ENCODE assay signal across 15 cellular contexts in the genomic region with DNA sequence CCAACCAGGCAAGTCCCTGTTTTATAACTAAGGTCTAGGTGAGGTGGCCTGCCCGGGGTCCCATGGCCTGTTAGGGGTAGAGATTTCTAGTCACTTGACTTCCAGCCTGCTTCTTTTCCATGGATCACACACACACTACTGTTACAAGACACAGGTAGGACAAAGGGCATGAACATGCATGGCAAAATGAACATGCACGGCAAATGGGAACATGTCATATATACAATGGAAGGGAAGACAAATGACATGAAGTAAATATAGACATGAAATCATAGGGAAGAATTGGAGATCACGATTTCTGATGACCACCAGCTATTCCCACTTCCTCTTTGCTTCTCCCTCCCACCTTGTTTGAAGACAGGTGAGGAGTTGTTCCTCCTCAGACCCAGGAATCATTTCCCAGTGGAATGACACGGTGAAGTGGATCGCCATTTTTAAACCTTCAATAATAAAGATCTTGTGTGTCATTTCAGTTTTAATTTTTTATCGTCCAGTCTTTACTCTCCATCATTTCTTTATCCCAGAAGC. TPM values are rescaled to one million over a fixed set of nuclear protein-coding genes. Genes with fewer than 3 reads are reported as not detected.
DNase-seq lines count a peak whose midpoint lies in the region; ATAC-seq and TF ChIP-seq lines count a peak whose summit lies in the region.
"Had no signal": no experiment of that assay in that cellular context is flagged by ENCODE, and none has a peak within 500 bp of the region (broad histone marks: within the 10 kb centered on the region; RNA-seq: fewer than 3 reads in every experiment).

No MANE protein-coding gene starts in this region.

- H3K27me3 Mint-ChIP-seq in CD4-positive, CD25-positive, alpha-beta regulatory T cell, result peaks cover 28% of the 10 kb centered on the region
- H3K27me3 Mint-ChIP-seq: effector memory CD8-positive, alpha-beta T cell had no signal

- H3K4me1 ChIP-seq in CD4-positive, CD25-positive, alpha-beta regulatory T cell (ENCODE audit: control insufficient read depth, insufficient read depth, low read length, poor library complexity, severe bottlenecking), result peaks cover 12% of the 10 kb centered on the region
- peaks cover 3% of the 10 kb centered on the region for H3K4me1 ChIP-seq in hepatocyte (ENCODE audit: insufficient read depth)
- peaks cover 23% of the 10 kb centered on the region for H3K4me1 ChIP-seq in skeletal muscle satellite cell (ENCODE audit: control insufficient read depth, insufficient read depth, low read length)
- H3K4me1 ChIP-seq in right lobe of liver, result no peaks in the 10 kb centered on the region

- peak overlapping the region in 2 of 3 donors; percentile 27 to 72 for H3K27ac Mint-ChIP-seq in CD4-positive, CD25-positive, alpha-beta regulatory T cell
- H3K27ac Mint-ChIP-seq: T-helper 1 cell treated with Interleukin-12 subunit alpha and Interleukin-12 subunit beta and Interleukin-4 antibody, amounts not matched to agents 30 μg/mL and 1 μg/mL, for 36 hours had no signal

- TF ChIP-seq CTCF in hepatocyte (IDR thresholded peaks at IDR 0.05; ENCODE audit: poor library complexity) (no peak), GM10266 (IDR thresholded peaks at IDR 0.05; ENCODE audit: control insufficient read depth, insufficient read depth, low read depth, missing control alignments) (no peak), right lobe of liver (IDR thresholded peaks at IDR 0.05) (no peak)

- no peaks in the 10 kb centered on the region for H3K36me3 ChIP-seq in CD4-positive, CD25-positive, alpha-beta regulatory T cell (ENCODE audit: control insufficient read depth, insufficient read depth, low read length)
- H3K36me3 ChIP-seq in hepatocyte (replicated peaks; ENCODE audit: insufficient read depth, low read depth) (no peaks in the 10 kb centered on the region), skeletal muscle satellite cell (ENCODE audit: insufficient read depth, low read length) (no peaks in the 10 kb centered on the region), right lobe of liver (no peaks in the 10 kb centered on the region)

- no peak for ATAC-seq in CD4-positive, CD25-positive, alpha-beta regulatory T cell (ENCODE audit: low read depth in 2 of 2)
- ATAC-seq in GM18870 (IDR thresholded peaks at IDR 0.05; ENCODE audit: unreplicated experiment), result no peak
- ATAC-seq in right lobe of liver, result no peak
- ATAC-seq: effector memory CD8-positive, alpha-beta T cell had no signal

- WGBS in hepatocyte (ENCODE audit: low lambda C conversion rate, missing lambda C conversion rate), result 94% methylated on average over 6 of the region's 6 CpGs
- 82% methylated on average over 5 of the region's 6 CpGs for WGBS in right lobe of liver (ENCODE audit: insufficient coverage, low coverage, low lambda C conversion rate, missing lambda C conversion rate)

- peak overlapping the region in 3 of 4 donors; percentile 1 to 50 (median 38) for H3K4me3 Mint-ChIP-seq in CD4-positive, CD25-positive, alpha-beta regulatory T cell
- H3K4me3 Mint-ChIP-seq: T-helper 1 cell treated with Interleukin-12 subunit alpha and Interleukin-12 subunit beta and Interleukin-4 antibody, amounts not matched to agents 30 μg/mL and 1 μg/mL, for 36 hours had no signal

- H3K4me3 ChIP-seq in CD4-positive, CD25-positive, alpha-beta regulatory T cell (ENCODE audit: low read depth, low read length), result no peak overlapping the region
- no peak overlapping the region for H3K4me3 ChIP-seq in hepatocyte
- no peak overlapping the region for H3K4me3 ChIP-seq in skeletal muscle satellite cell (ENCODE audit: low read length)
- no peak overlapping the region for H3K4me3 ChIP-seq in right lobe of liver

- no peaks in the 10 kb centered on the region for H3K79me2 ChIP-seq in hepatocyte

- H3K4me2 ChIP-seq in hepatocyte (no peak overlapping the region), skeletal muscle satellite cell (ENCODE audit: low read length) (peak overlapping the region; percentile 61)
- H3K4me2 ChIP-seq: KMS-11 had no signal

- peaks cover 3% of the 10 kb centered on the region for H3K36me3 Mint-ChIP-seq in CD4-positive, CD25-positive, alpha-beta regulatory T cell

- H3K4me1 Mint-ChIP-seq in CD4-positive, CD25-positive, alpha-beta regulatory T cell, result peaks cover 0 to 11% (median 5%) of the 10 kb centered on the region in 4 donors

- H3K9me3 ChIP-seq in CD4-positive, CD25-positive, alpha-beta regulatory T cell (ENCODE audit: control insufficient read depth in 2 of 2, low read length in 2 of 2), result peaks cover 0 to 3% of the 10 kb centered on the region in 2 experiments
- H3K9me3 ChIP-seq in hepatocyte (ENCODE audit: low read depth) (no peaks in the 10 kb centered on the region), skeletal muscle satellite cell (replicated peaks; ENCODE audit: low read length) (no peaks in the 10 kb centered on the region), right lobe of liver (no peaks in the 10 kb centered on the region)

- H3K27ac ChIP-seq in CD4-positive, CD25-positive, alpha-beta regulatory T cell (ENCODE audit: insufficient read depth, low read length, poor library complexity, severe bottlenecking), result no peak overlapping the region
- H3K27ac ChIP-seq in hepatocyte (peak overlapping the region; percentile 36), right lobe of liver (no peak overlapping the region)
- H3K27ac ChIP-seq: KMS-11 had no signal

- no peaks in the 10 kb centered on the region for H4K20me1 ChIP-seq in hepatocyte (ENCODE audit: insufficient read depth, poor library complexity, severe bottlenecking)

- no peak for DNase-seq in CD4-positive, CD25-positive, alpha-beta regulatory T cell
- DNase-seq in RPMI8226 (peak; percentile 1), hepatocyte (ENCODE audit: low spot score) (no peak), G401 (ENCODE audit: low spot score) (no peak), GM10266 (ENCODE audit: extremely low spot score) (no peak), right lobe of liver (no peak)
- DNase-seq: activated T-cell treated with anti-CD3 and anti-CD28 coated beads, Interleukin-2, amount 50 U/mL, for 48 hours; effector memory CD8-positive, alpha-beta T cell; NCI-H1436 treated with DMSO at 0.1 percent for 48 hours; NCI-H446; OCI-M1 had no signal

- peaks cover 23% of the 10 kb centered on the region for H3K27me3 ChIP-seq in CD4-positive, CD25-positive, alpha-beta regulatory T cell (ENCODE audit: control insufficient read depth, insufficient read depth, low read length)
- no peaks in the 10 kb centered on the region for H3K27me3 ChIP-seq in hepatocyte
- peaks cover 3% of the 10 kb centered on the region for H3K27me3 ChIP-seq in skeletal muscle satellite cell (ENCODE audit: control insufficient read depth, insufficient read depth, low read length)
- H3K27me3 ChIP-seq in right lobe of liver, result no peaks in the 10 kb centered on the region

- H3K9me3 Mint-ChIP-seq in CD4-positive, CD25-positive, alpha-beta regulatory T cell, result peaks cover 0 to 11% (median 0%) of the 10 kb centered on the region in 7 donors
- H3K9me3 Mint-ChIP-seq: effector memory CD8-positive, alpha-beta T cell had no signal

- in situ Hi-C loops in G401 (cut with HindIII; ENCODE audit: low sequenced_read_pairs), result no loop called here

- H3K9ac ChIP-seq in skeletal muscle satellite cell (ENCODE audit: low read depth, low read length), result peak overlapping the region; percentile 3
- H3K9ac ChIP-seq: KMS-11 had no signal

- H3K9me2 ChIP-seq in hepatocyte (replicated peaks; ENCODE audit: insufficient read depth), result no peaks in the 10 kb centered on the region

- intact Hi-C loops in right lobe of liver (cut with DNase I), result no loop called here

- H2AFZ ChIP-seq in hepatocyte, result no peak overlapping the region

- TF ChIP-seq POLR2A in right lobe of liver (IDR thresholded peaks at IDR 0.05), result no peak

RNA-seq across cellular contexts. Expression of gene ATF3, which starts 47.6 kb away (rescaled TPM):
- 53.7 TPM for total RNA-seq in CD4-positive, CD25-positive, alpha-beta regulatory T cell
- polyA plus RNA-seq in CD4-positive, CD25-positive, alpha-beta regulatory T cell, result under 1 TPM in 2 of 4 donors, not detected in 2; 0.42 TPM
- total RNA-seq in hepatocyte, result 128 TPM in 2 replicates
- polyA plus RNA-seq in hepatocyte, result 129 and 178 TPM in 2 replicates
- total RNA-seq in skeletal muscle satellite cell (2012; rRNA removed), result 2.0 and 3.0 TPM in 2 replicates
- total RNA-seq in G401 (2014; rRNA removed; shearing (Covaris generic)), result 51.7 and 59.9 TPM in 2 replicates
- 10 to 100 TPM in 5 of 6 experiments, 1 to 10 TPM in 1; 3.7 to 77.2 (median 15.1) TPM for total RNA-seq in right lobe of liver
